Comparison of ENCODE assay signal across 14 cellular contexts in genomic region chr13:93963266-93964131, GRCh38.
DNase-seq lines count a peak whose midpoint lies in the region; ATAC-seq and TF ChIP-seq lines count a peak whose summit lies in the region.
"Had no signal": no experiment of that assay in that cellular context is flagged by ENCODE, and none has a peak within 500 bp of the region (broad histone marks: within the 10 kb centered on the region; RNA-seq: fewer than 3 reads in every experiment).

No MANE protein-coding gene starts in this region.

- no peak overlapping the region for H2AFZ ChIP-seq in ACC112 (ENCODE audit: low read length, unreplicated experiment)

- H3K4me3 ChIP-seq in ACC112 (ENCODE audit: low read depth, low read length): peak overlapping the region; percentile 25; the same call in 1 of the 2 replicates
- H3K4me3 ChIP-seq in fibroblast of villous mesenchyme (ENCODE audit: low read depth, low read length): no peak overlapping the region
- no peak overlapping the region for H3K4me3 ChIP-seq in coronary artery
- H3K4me3 ChIP-seq: adrenal gland, stomach had no signal

- no peaks in the 10 kb centered on the region for H3K27me3 ChIP-seq in ACC112 (ENCODE audit: insufficient read depth, low read length)
- H3K27me3 ChIP-seq: adrenal gland, foreskin keratinocyte, stomach had no signal

- peaks cover 19% of the 10 kb centered on the region for H3K4me1 ChIP-seq in ACC112 (ENCODE audit: control insufficient read depth, insufficient read depth, low read length, unreplicated experiment)
- H3K4me1 ChIP-seq: foreskin keratinocyte, stomach had no signal

- TF ChIP-seq CTCF in fibroblast of villous mesenchyme (IDR thresholded peaks at IDR 0.05; ENCODE audit: insufficient read depth, low read depth, low read length) (no peak), coronary artery (IDR thresholded peaks at IDR 0.05) (no peak)

- DNase-seq in HS-5 (ENCODE audit: low read depth): peak; percentile 65
- peak; percentile 40 for DNase-seq in fibroblast of villous mesenchyme (ENCODE audit: low read depth)
- DNase-seq in coronary artery (ENCODE audit: low spot score): no peak
- DNase-seq: activated CD4-positive, alpha-beta T cell treated with anti-CD3 and anti-CD28 coated beads, Interleukin-2, amount 10 ng/mL, durations not matched to agents 7 days and 5 days; adrenal gland; H7; stomach had no signal

- ATAC-seq in HG03432 (IDR thresholded peaks at IDR 0.05; ENCODE audit: unreplicated experiment) (no peak), HG03442 (IDR thresholded peaks at IDR 0.05; ENCODE audit: unreplicated experiment) (no peak), HG03159 (IDR thresholded peaks at IDR 0.05; ENCODE audit: unreplicated experiment) (no peak)
- ATAC-seq: foreskin keratinocyte had no signal

- H3K27ac ChIP-seq in ACC112 (ENCODE audit: low read depth, low read length): peak overlapping the region; percentile 81
- no peak overlapping the region for H3K27ac ChIP-seq in coronary artery
- H3K27ac ChIP-seq: adrenal gland, C4-2B, foreskin keratinocyte, stomach had no signal

- H3K79me2 ChIP-seq in ACC112 (ENCODE audit: control insufficient read depth, insufficient read depth, low read length, unreplicated experiment): no peaks in the 10 kb centered on the region

- no peaks in the 10 kb centered on the region for H3K36me3 ChIP-seq in ACC112 (ENCODE audit: insufficient read depth, low read length)
- H3K36me3 ChIP-seq: adrenal gland, stomach had no signal

TF ChIP-seq in PFSK-1, 5 proteins besides CTCF, POLR2A, EP300 and RAD21:
- TF ChIP-seq FOXP2 (optimal IDR thresholded peaks at IDR 0.05; ENCODE audit: borderline replicate concordance, extremely low read depth, extremely low read length, insufficient read depth): no peak
- TF ChIP-seq REST (IDR thresholded peaks at IDR 0.05; ENCODE audit: insufficient read depth in 1 of 2, low read depth in 2 of 2, low read length in 2 of 2): no peak
- TF ChIP-seq POLR2AphosphoS5 (IDR thresholded peaks at IDR 0.05; ENCODE audit: low read depth, low read length): no peak; the same call in 1 of the 2 replicates
- peak; percentile 33; the same call in 1 of the 2 replicates for TF ChIP-seq SIN3A (IDR thresholded peaks at IDR 0.05; ENCODE audit: borderline replicate concordance, insufficient read depth, low read length)
- no peak for TF ChIP-seq TAF1 (IDR thresholded peaks at IDR 0.05; ENCODE audit: borderline replicate concordance, insufficient read depth, low read length)
